ENCODE assay signal across 33 cellular contexts in the genomic region with DNA sequence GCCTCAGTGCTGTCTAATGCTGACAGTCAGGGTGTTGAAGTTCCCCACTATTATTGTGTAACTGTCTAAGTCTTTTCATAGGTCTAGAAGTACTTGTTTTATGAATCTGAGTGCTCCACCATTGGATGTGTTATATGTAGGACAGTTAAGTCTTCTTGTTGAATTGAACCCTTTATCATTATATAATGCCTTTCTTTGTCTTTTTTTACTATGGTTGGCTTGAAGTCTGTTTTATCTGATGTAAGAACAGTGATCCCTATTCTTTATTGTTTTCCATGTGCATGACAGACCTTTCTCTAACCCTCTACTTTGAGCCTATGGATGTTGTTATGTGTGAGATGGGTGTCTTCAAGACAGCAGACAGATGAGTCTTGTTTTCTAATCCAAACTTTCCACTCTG.
"Had no signal": no experiment of that assay in that cellular context is flagged by ENCODE, and none has a peak within 500 bp of the region (broad histone marks: within the 10 kb centered on the region; RNA-seq: fewer than 3 reads in every experiment).

No MANE protein-coding gene starts in this region.

- DNase-seq: activated B cell treated with CpG ODN at 0.5 μM for 24 hours; activated CD4-positive, alpha-beta memory T cell treated with anti-CD3 and anti-CD28 coated beads for 36 hours; activated CD4-positive, alpha-beta T cell treated with anti-CD3 and anti-CD28 coated beads for 4 hours; activated CD4-positive, alpha-beta T cell treated with anti-CD3 and anti-CD28 coated beads, Interleukin-2, amount 10 ng/mL, durations not matched to agents 24 days and 14 days; activated CD4-positive, alpha-beta T cell treated with anti-CD3 and anti-CD28 coated beads, Interleukin-2, amount 50 U/mL, for 1 hour; activated CD4-positive, alpha-beta T cell treated with anti-CD3 and anti-CD28 coated beads, Interleukin-2, amount 50 U/mL, for 4 hours; activated CD4-positive, CD25-positive, alpha-beta regulatory T cell treated with anti-CD3 and anti-CD28 coated beads, Interleukin-2, amount 50 U/mL, for 72 hours; activated CD8-positive, alpha-beta memory T cell treated with anti-CD3 and anti-CD28 coated beads, Interleukin-2, amount 50 U/mL, for 4 hours; activated CD8-positive, alpha-beta T cell treated with anti-CD3 and anti-CD28 coated beads for 36 hours; activated effector memory CD4-positive, alpha-beta T cell treated with anti-CD3 and anti-CD28 coated beads, Interleukin-2, amount 50 U/mL, for 16 hours; activated gamma-delta T cell treated with Interleukin-2 at 50 U/mL for 16 hours; activated naive CD4-positive, alpha-beta T cell; activated naive CD4-positive, alpha-beta T cell treated with anti-CD3 and anti-CD28 coated beads for 36 hours; activated naive CD4-positive, alpha-beta T cell treated with anti-CD3 and anti-CD28 coated beads, Interleukin-2, amount 50 U/mL, for 16 hours; activated naive CD8-positive, alpha-beta T cell treated with anti-CD3 and anti-CD28 coated beads for 36 hours; activated T-cell treated with anti-CD3 and anti-CD28 coated beads for 4 hours; activated T-cell treated with anti-CD3 and anti-CD28 coated beads, Interleukin-2, amount 50 U/mL, for 1 hour; activated T-cell treated with anti-CD3 and anti-CD28 coated beads, Interleukin-2, amount 50 U/mL, for 4 hours; activated T-cell treated with anti-CD3 and anti-CD28 coated beads, Interleukin-2, amount 50 U/mL, for 72 hours; adrenal gland; amniotic stem cell; aorta; body of pancreas; brain microvascular endothelial cell; central memory CD4-positive, alpha-beta T cell; T-helper 1 cell; T-helper 2 cell; T-helper 9 cell had no signal

- H3K4me1 Mint-ChIP-seq: activated B cell treated with CpG ODN at 0.5 μM for 24 hours; activated CD4-positive, alpha-beta T cell treated with anti-CD3 and anti-CD28 coated beads, Interleukin-2, amount 10 ng/mL, durations not matched to agents 24 days and 14 days; activated naive CD8-positive, alpha-beta T cell treated with anti-CD3 and anti-CD28 coated beads for 36 hours; activated T-helper 17 cell treated with anti-CD3 and anti-CD28 coated beads, Interleukin-2, amount 50 U/mL, for 72 hours had no signal

- H3K4me3 Mint-ChIP-seq: activated B cell treated with CpG ODN at 0.5 μM for 24 hours; activated CD4-positive, alpha-beta memory T cell treated with anti-CD3 and anti-CD28 coated beads for 36 hours; activated CD4-positive, alpha-beta T cell treated with anti-CD3 and anti-CD28 coated beads, Interleukin-2, amount 10 ng/mL, durations not matched to agents 24 days and 14 days; activated CD8-positive, alpha-beta T cell treated with anti-CD3 and anti-CD28 coated beads for 36 hours; activated naive CD4-positive, alpha-beta T cell treated with anti-CD3 and anti-CD28 coated beads for 36 hours; activated naive CD8-positive, alpha-beta T cell treated with anti-CD3 and anti-CD28 coated beads for 36 hours; activated T-cell treated with anti-CD3 and anti-CD28 coated beads, Interleukin-2, amount 50 U/mL, for 4 hours; activated T-cell treated with anti-CD3 and anti-CD28 coated beads, Interleukin-2, amount 50 U/mL, for 72 hours; activated T-helper 1 cell treated with anti-CD3 and anti-CD28 coated beads, Interleukin-12 subunit alpha, Interleukin-12 subunit beta, Interleukin-2, Interleukin-4 antibody, amounts not matched to agents 30 ng/mL and 10 ng/mL and 1 ng/mL, durations not matched to agents 14 hours and 24 hours and 36 hours; activated T-helper 17 cell treated with anti-CD3 and anti-CD28 coated beads, Interleukin-2, amount 50 U/mL, for 72 hours; T-helper 1 cell treated with Interleukin-12 subunit alpha and Interleukin-12 subunit beta and Interleukin-4 antibody, amounts not matched to agents 30 μg/mL and 1 μg/mL, for 36 hours; T-helper 2 cell treated with Interferon-gamma antibody and Interleukin-4, amounts not matched to agents 5 μg/mL and 100 μg/mL, for 36 hours had no signal

- H3K27ac Mint-ChIP-seq: activated B cell treated with CpG ODN at 0.5 μM for 24 hours; activated CD4-positive, alpha-beta memory T cell treated with anti-CD3 and anti-CD28 coated beads for 36 hours; activated CD4-positive, alpha-beta T cell treated with anti-CD3 and anti-CD28 coated beads, Interleukin-2, amount 10 ng/mL, durations not matched to agents 24 days and 14 days; activated CD8-positive, alpha-beta T cell treated with anti-CD3 and anti-CD28 coated beads for 36 hours; activated naive CD4-positive, alpha-beta T cell treated with anti-CD3 and anti-CD28 coated beads for 36 hours; activated naive CD4-positive, alpha-beta T cell treated with anti-CD3 and anti-CD28 coated beads, Interleukin-2, amount 50 U/mL, for 72 hours; activated naive CD8-positive, alpha-beta T cell treated with anti-CD3 and anti-CD28 coated beads for 36 hours; activated T-cell treated with anti-CD3 and anti-CD28 coated beads, Interleukin-2, amount 50 U/mL, for 72 hours; activated T-helper 1 cell treated with anti-CD3 and anti-CD28 coated beads, Interleukin-12 subunit alpha, Interleukin-12 subunit beta, Interleukin-2, Interleukin-4 antibody, amounts not matched to agents 30 ng/mL and 10 ng/mL and 1 ng/mL, durations not matched to agents 14 hours and 24 hours and 36 hours; activated T-helper 17 cell treated with anti-CD3 and anti-CD28 coated beads, Interleukin-2, amount 50 U/mL, for 72 hours; T-helper 1 cell treated with Interleukin-12 subunit alpha and Interleukin-12 subunit beta and Interleukin-4 antibody, amounts not matched to agents 30 μg/mL and 1 μg/mL, for 36 hours; T-helper 2 cell treated with Interferon-gamma antibody and Interleukin-4, amounts not matched to agents 5 μg/mL and 100 μg/mL, for 36 hours had no signal

- ATAC-seq: activated CD8-positive, alpha-beta T cell treated with anti-CD3 and anti-CD28 coated beads for 36 hours; activated naive CD4-positive, alpha-beta T cell treated with anti-CD3 and anti-CD28 coated beads, Interleukin-2, amount 50 U/mL, for 72 hours; activated T-cell treated with anti-CD3 and anti-CD28 coated beads, Interleukin-2, amount 50 U/mL, for 4 hours; activated T-cell treated with anti-CD3 and anti-CD28 coated beads, Interleukin-2, amount 50 U/mL, for 72 hours; activated T-helper 17 cell treated with anti-CD3 and anti-CD28 coated beads, Interleukin-2, amount 50 U/mL, for 72 hours; body of pancreas had no signal

- H3K36me3 Mint-ChIP-seq: activated CD4-positive, alpha-beta memory T cell treated with anti-CD3 and anti-CD28 coated beads for 36 hours; activated naive CD8-positive, alpha-beta T cell treated with anti-CD3 and anti-CD28 coated beads for 36 hours had no signal
